In genomic region chr10:132804785-132805426, GRCh38 we compare ENCODE assay signal across 1 cellular context.
TF ChIP-seq lines count a peak whose summit lies in the region.

No MANE protein-coding gene starts in this region.

TF ChIP-seq in GM23338, 12 proteins besides CTCF, POLR2A, EP300 and RAD21 (continued from another document):
- TF ChIP-seq REST (IDR thresholded peaks at IDR 0.05; ENCODE audit: unreplicated experiment) = no peak
